1 cellular context compared by ENCODE assay signal in the genomic region with DNA sequence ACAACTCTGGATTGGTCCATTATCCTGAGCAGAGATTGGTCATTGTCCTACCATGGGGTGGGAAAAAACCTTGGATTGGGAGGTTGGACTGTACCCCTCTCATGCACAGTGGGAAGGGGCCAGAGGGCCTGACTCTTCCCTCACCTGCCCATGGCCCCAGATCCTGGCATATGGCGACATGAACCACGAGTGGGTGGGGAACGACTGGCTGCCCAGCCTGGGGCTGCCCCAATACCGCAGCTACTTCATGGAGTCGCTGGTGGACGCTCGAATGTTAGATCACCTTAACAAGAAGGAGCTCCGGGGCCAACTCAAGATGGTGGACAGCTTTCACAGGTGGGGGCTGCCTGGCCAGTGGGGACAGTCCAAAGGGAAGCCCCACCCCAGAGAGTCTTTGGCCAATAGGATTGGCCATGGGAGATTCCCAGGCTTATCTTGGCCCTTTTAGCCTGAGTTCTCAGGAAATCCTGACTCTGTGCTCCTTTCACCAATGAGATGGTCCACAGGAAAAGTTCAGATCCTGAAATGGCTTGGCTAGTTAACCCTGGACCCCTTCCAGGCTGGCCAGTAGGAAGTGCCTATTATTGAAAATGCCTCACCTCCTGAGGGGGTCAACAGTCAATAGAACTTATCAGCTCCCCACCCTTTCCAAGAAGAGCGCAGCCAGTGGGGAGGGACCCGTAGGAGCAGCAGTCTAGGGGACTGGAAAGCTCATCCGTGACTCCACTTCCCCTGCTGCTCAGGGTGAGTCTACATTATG.
TF ChIP-seq lines count a peak whose summit lies in the region.

No MANE protein-coding gene starts in this region.

TF ChIP-seq in IMR-90, 13 proteins besides CTCF, POLR2A, EP300 and RAD21:
- no peak for TF ChIP-seq RCOR1 (IDR thresholded peaks at IDR 0.05; ENCODE audit: insufficient replicate concordance, low read length)
- no peak for TF ChIP-seq SMC3 (IDR thresholded peaks at IDR 0.05; ENCODE audit: low read depth, low read length)
- no peak for TF ChIP-seq FOS (IDR thresholded peaks at IDR 0.05; ENCODE audit: low read depth, low read length)
- no peak for TF ChIP-seq RFX5 (IDR thresholded peaks at IDR 0.05; ENCODE audit: low read depth, low read length)
- no peak for TF ChIP-seq MAZ (IDR thresholded peaks at IDR 0.05; ENCODE audit: borderline replicate concordance, low read depth, low read length)
- no peak for TF ChIP-seq MAFK (IDR thresholded peaks at IDR 0.05; ENCODE audit: low read depth, low read length)
- TF ChIP-seq CHD1 (IDR thresholded peaks at IDR 0.05; ENCODE audit: low read depth, low read length) = no peak
- TF ChIP-seq NFE2L2 (IDR thresholded peaks at IDR 0.05; ENCODE audit: low read depth, low read length) = no peak
- no peak for TF ChIP-seq BHLHE40 (IDR thresholded peaks at IDR 0.05; ENCODE audit: low read depth, low read length)
- TF ChIP-seq, protein P1, sequence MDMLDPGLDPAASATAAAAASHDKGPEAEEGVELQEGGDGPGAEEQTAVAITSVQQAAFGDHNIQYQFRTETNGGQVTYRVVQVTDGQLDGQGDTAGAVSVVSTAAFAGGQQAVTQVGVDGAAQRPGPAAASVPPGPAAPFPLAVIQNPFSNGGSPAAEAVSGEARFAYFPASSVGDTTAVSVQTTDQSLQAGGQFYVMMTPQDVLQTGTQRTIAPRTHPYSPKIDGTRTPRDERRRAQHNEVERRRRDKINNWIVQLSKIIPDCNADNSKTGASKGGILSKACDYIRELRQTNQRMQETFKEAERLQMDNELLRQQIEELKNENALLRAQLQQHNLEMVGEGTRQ (IDR thresholded peaks at IDR 0.05; ENCODE audit: low read depth, low read length) = no peak
- TF ChIP-seq MXI1 (IDR thresholded peaks at IDR 0.05; ENCODE audit: borderline replicate concordance, low read depth, low read length) = no peak
- no peak for TF ChIP-seq CEBPB (IDR thresholded peaks at IDR 0.05; ENCODE audit: low read depth, low read length)
- TF ChIP-seq, protein P2, sequence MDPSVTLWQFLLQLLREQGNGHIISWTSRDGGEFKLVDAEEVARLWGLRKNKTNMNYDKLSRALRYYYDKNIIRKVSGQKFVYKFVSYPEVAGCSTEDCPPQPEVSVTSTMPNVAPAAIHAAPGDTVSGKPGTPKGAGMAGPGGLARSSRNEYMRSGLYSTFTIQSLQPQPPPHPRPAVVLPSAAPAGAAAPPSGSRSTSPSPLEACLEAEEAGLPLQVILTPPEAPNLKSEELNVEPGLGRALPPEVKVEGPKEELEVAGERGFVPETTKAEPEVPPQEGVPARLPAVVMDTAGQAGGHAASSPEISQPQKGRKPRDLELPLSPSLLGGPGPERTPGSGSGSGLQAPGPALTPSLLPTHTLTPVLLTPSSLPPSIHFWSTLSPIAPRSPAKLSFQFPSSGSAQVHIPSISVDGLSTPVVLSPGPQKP (IDR thresholded peaks at IDR 0.05; ENCODE audit: borderline replicate concordance, low read depth, low read length) = no peak
